In genomic region chr18:58297198-58297597, GRCh38 we compare ENCODE assay signal across 18 cellular contexts.
A peak's percentile ranks its signal among the peaks of the same experiment; 100 is the strongest.
DNase-seq lines count a peak whose midpoint lies in the region; ATAC-seq, FAIRE-seq and TF ChIP-seq lines count a peak whose summit lies in the region.
"Had no signal": no experiment of that assay in that cellular context is flagged by ENCODE, and none has a peak within 500 bp of the region (broad histone marks: within the 10 kb centered on the region; RNA-seq: fewer than 3 reads in every experiment).

No MANE protein-coding gene starts in this region.

- H2AK5ac ChIP-seq in IMR-90 (ENCODE audit: low read depth, low read length) = no peak overlapping the region

- no peak overlapping the region for H3K14ac ChIP-seq in IMR-90 (replicated peaks; ENCODE audit: low read depth, low read length)

- peaks cover 4% of the 10 kb centered on the region for H3K27me3 ChIP-seq in IMR-90 (ENCODE audit: control insufficient read depth, insufficient read depth, low read length)
- no peaks in the 10 kb centered on the region for H3K27me3 ChIP-seq in GM12878 (replicated peaks in 1 of 2; ENCODE audit: control insufficient read depth in 2 of 2, insufficient read depth in 2 of 2, low read length in 1 of 2)
- H3K27me3 ChIP-seq in keratinocyte (ENCODE audit: control insufficient read depth, extremely low read depth, insufficient read depth, low read length) = no peaks in the 10 kb centered on the region
- H3K27me3 ChIP-seq in osteoblast (ENCODE audit: insufficient read depth, low read length) = no peaks in the 10 kb centered on the region
- H3K27me3 ChIP-seq: BLaER1 treated with 17β-estradiol and CSF1 and Interleukin-3, amounts not matched to agents 10 nM and 100 nM; hepatocyte had no signal

- H4K8ac ChIP-seq in IMR-90 (ENCODE audit: low read depth in 2 of 2, low read length in 2 of 2) = no peak overlapping the region

- TF ChIP-seq POLR2A in IMR-90 (IDR thresholded peaks at IDR 0.05; ENCODE audit: low read depth, low read length) (no peak), GM12878 (IDR thresholded peaks at IDR 0.05; ENCODE audit: low read depth, low read length) (no peak)

- SMC1A ChIA-PET in GM12878 (lab: Charles Lee; ENCODE audit: uncharacterized antibody, unreplicated experiment) = no interaction called here

- dilution Hi-C loops in IMR-90 (cut with HindIII; ENCODE audit: low sequenced_read_pairs, unreplicated experiment) = no loop called here
- dilution Hi-C loops in keratinocyte (cut with MboI; ENCODE audit: extremely low pct_ligation_motif_present, low sequenced_read_pairs) = no loop called here

- in situ Hi-C loops in IMR-90 (cut with MboI; ENCODE audit: low sequenced_read_pairs) = no loop called here
- in situ Hi-C loops in GM12878 (cut with MboI) = no loop called here

- FAIRE-seq in GM12878 (lab: Jason Lieb, UNC) (no peak), keratinocyte (lab: Jason Lieb, UNC) (peak; percentile 57)
- FAIRE-seq: endothelial cell of umbilical vein, K562 had no signal

- no peak overlapping the region for H3K56ac ChIP-seq in IMR-90 (ENCODE audit: extremely low read depth, insufficient read depth, low read length)

- intact Hi-C loops in IMR-90 (cut with micrococcal nuclease) = no loop called here
- intact Hi-C loops in GM12878 (cut with micrococcal nuclease; ENCODE audit: unreplicated experiment) = no loop called here

- H2BK20ac ChIP-seq in IMR-90 (ENCODE audit: low read depth, low read length) = no peak overlapping the region

- TF ChIP-seq RAD21 in IMR-90 (IDR thresholded peaks at IDR 0.05; ENCODE audit: low read length) (no peak), GM12878 (IDR thresholded peaks at IDR 0.05; ENCODE audit: insufficient read depth, low read depth, low read length) (no peak)

- no peak overlapping the region for H4K5ac ChIP-seq in IMR-90 (ENCODE audit: low read depth, low read length)

- TF ChIP-seq CTCF in IMR-90 (conservative IDR thresholded peaks at IDR 0.05; ENCODE audit: low read depth, low read length) (no peak), GM12878 (IDR thresholded peaks at IDR 0.05 in 2 of 3, conservative IDR thresholded peaks at IDR 0.05 in 1 of 3; ENCODE audit: control insufficient read depth in 2 of 3, extremely low read depth in 1 of 3, insufficient read depth in 1 of 3, low read depth in 3 of 3, low read length in 3 of 3) (no peak), keratinocyte (optimal IDR thresholded peaks at IDR 0.05 in 1 of 3, IDR thresholded peaks at IDR 0.05 in 1 of 3, conservative IDR thresholded peaks at IDR 0.05 in 1 of 3; ENCODE audit: extremely low read depth in 1 of 3, insufficient read depth in 2 of 3, low read length in 3 of 3) (no peak), osteoblast (IDR thresholded peaks at IDR 0.05; ENCODE audit: extremely low read depth, low read depth, low read length) (no peak)

- H3K4me1 ChIP-seq in IMR-90 (ENCODE audit: control insufficient read depth, insufficient read depth, low read length) = peaks cover 6% of the 10 kb centered on the region
- H3K4me1 ChIP-seq in GM12878 (ENCODE audit: control insufficient read depth, insufficient read depth, low read length) = peaks cover 3% of the 10 kb centered on the region
- H3K4me1 ChIP-seq in keratinocyte (ENCODE audit: control insufficient read depth, extremely low read depth, insufficient read depth, low read length) = peaks cover 13% of the 10 kb centered on the region
- H3K4me1 ChIP-seq in osteoblast (ENCODE audit: insufficient read depth, low read length) = peaks cover 7% of the 10 kb centered on the region

- H3K27ac ChIP-seq in IMR-90 (ENCODE audit: insufficient read depth, low read length) (no peak overlapping the region), GM12878 (ENCODE audit: control insufficient read depth, insufficient read depth) (no peak overlapping the region), keratinocyte (ENCODE audit: control insufficient read depth, insufficient read depth, low read length) (no peak overlapping the region), osteoblast (ENCODE audit: low read depth, low read length) (no peak overlapping the region)
- H3K27ac ChIP-seq: BLaER1 treated with 17β-estradiol and CSF1 and Interleukin-3, amounts not matched to agents 10 nM and 100 nM; hepatocyte had no signal

- H3K36me3 ChIP-seq in IMR-90 (ENCODE audit: control insufficient read depth, insufficient read depth, low read length) = no peaks in the 10 kb centered on the region
- H3K36me3 ChIP-seq in GM12878 (ENCODE audit: control insufficient read depth in 2 of 2, insufficient read depth in 2 of 2, low read length in 1 of 2) = no peaks in the 10 kb centered on the region
- H3K36me3 ChIP-seq in keratinocyte (ENCODE audit: control insufficient read depth in 2 of 2, extremely low read depth in 1 of 2, insufficient read depth in 2 of 2, low read length in 2 of 2) = peaks cover 2 to 14% of the 10 kb centered on the region in 2 experiments
- H3K36me3 ChIP-seq in osteoblast (ENCODE audit: insufficient read depth, low read length) = no peaks in the 10 kb centered on the region
- H3K36me3 ChIP-seq: BLaER1 treated with 17β-estradiol and CSF1 and Interleukin-3, amounts not matched to agents 10 nM and 100 nM had no signal

- no peak overlapping the region for H3K4ac ChIP-seq in IMR-90 (ENCODE audit: low read depth, low read length)

- H4K20me1 ChIP-seq in IMR-90 (ENCODE audit: insufficient read depth, low read length) (no peaks in the 10 kb centered on the region), GM12878 (ENCODE audit: control insufficient read depth, insufficient read depth) (no peaks in the 10 kb centered on the region), keratinocyte (ENCODE audit: control insufficient read depth, extremely low read depth, insufficient read depth, low read length) (peaks cover 5% of the 10 kb centered on the region), osteoblast (ENCODE audit: insufficient read depth, low read length) (no peaks in the 10 kb centered on the region)
- H4K20me1 ChIP-seq: BLaER1 treated with 17β-estradiol and CSF1 and Interleukin-3, amounts not matched to agents 10 nM and 100 nM had no signal

- no peak overlapping the region for H2BK120ac ChIP-seq in IMR-90 (ENCODE audit: low read depth, low read length)

- no CpG with 5 or more reads among the region's 4 CpGs for WGBS in IMR-90 (ENCODE audit: extremely low coverage in 2 of 2, insufficient read length in 1 of 2), 2 experiments
- 21% methylated on average over 4 of the region's 4 CpGs for WGBS in GM12878 (ENCODE audit: insufficient coverage, insufficient replicate concordance, low lambda C conversion rate, missing lambda C conversion rate)

- H3K23ac ChIP-seq in IMR-90 (ENCODE audit: low read depth, low read length) = no peak overlapping the region

- H3K9me3 ChIP-seq in IMR-90 (ENCODE audit: control insufficient read depth, insufficient read depth, low read length) (no peaks in the 10 kb centered on the region), GM12878 (replicated peaks; ENCODE audit: control insufficient read depth, insufficient read depth, low read length) (no peaks in the 10 kb centered on the region), keratinocyte (ENCODE audit: control insufficient read depth, low read depth, low read length) (no peaks in the 10 kb centered on the region), osteoblast (ENCODE audit: low read depth, low read length) (no peaks in the 10 kb centered on the region)
- H3K9me3 ChIP-seq: BLaER1 treated with 17β-estradiol and CSF1 and Interleukin-3, amounts not matched to agents 10 nM and 100 nM had no signal

- no peaks in the 10 kb centered on the region for H3K79me1 ChIP-seq in IMR-90 (ENCODE audit: low read depth in 1 of 2, low read length in 2 of 2)

- DNase-seq in EL = peak; percentile 77
- DNase-seq in IMR-90 = peak; percentile 74
- no peak for DNase-seq in GM12878 (ENCODE audit: low read depth, low spot score)
- DNase-seq in keratinocyte (ENCODE audit: low read depth, low spot score) = no peak
- DNase-seq in cerebellar nuclear complex (lab: John Stamatoyannopoulos, UW) = no peak
- DNase-seq in NCI-H748 treated with DMSO at 0.1 percent for 48 hours (lab: John Stamatoyannopoulos, UW) = no peak
- DNase-seq in osteoblast (ENCODE audit: insufficient read length, low spot score, missing footprints) = no peak
- DNase-seq: activated CD4-positive, alpha-beta T cell treated with anti-CD3 and anti-CD28 coated beads, Interleukin-2, amount 50 U/mL, for 1 hour; activated effector memory CD4-positive, alpha-beta T cell treated with anti-CD3 and anti-CD28 coated beads, Interleukin-2, amount 50 U/mL, for 16 hours; caudate nucleus; NCI-H1105 treated with DMSO at 0.1 percent for 48 hours; NCI-H345 had no signal

- H3K9ac ChIP-seq in IMR-90 (ENCODE audit: low read depth, low read length) (no peak overlapping the region), GM12878 (ENCODE audit: control insufficient read depth, insufficient read depth, low read length) (no peak overlapping the region), keratinocyte (ENCODE audit: control insufficient read depth, extremely low read depth, insufficient read depth, low read length) (no peak overlapping the region)
- H3K9ac ChIP-seq: BLaER1 treated with 17β-estradiol and CSF1 and Interleukin-3, amounts not matched to agents 10 nM and 100 nM had no signal

- no peaks in the 10 kb centered on the region for H3K9me1 ChIP-seq in IMR-90 (ENCODE audit: insufficient read depth, low read length)
- peaks cover 2% of the 10 kb centered on the region for H3K9me1 ChIP-seq in keratinocyte (ENCODE audit: control insufficient read depth, extremely low read depth, insufficient read depth, low read length)

- H3K4me3 ChIP-seq in IMR-90 (ENCODE audit: insufficient read depth, low read depth, low read length) (no peak overlapping the region), GM12878 (no peak overlapping the region), keratinocyte (ENCODE audit: control insufficient read depth in 2 of 3, extremely low read depth in 1 of 3, insufficient read depth in 2 of 3, low read depth in 1 of 3, low read length in 3 of 3) (no peak overlapping the region), osteoblast (ENCODE audit: insufficient read depth, low read length) (no peak overlapping the region)
- H3K4me3 ChIP-seq: BLaER1 treated with 17β-estradiol and CSF1 and Interleukin-3, amounts not matched to agents 10 nM and 100 nM; hepatocyte; K562; lung had no signal

- no peak overlapping the region for H2AK9ac ChIP-seq in IMR-90 (replicated peaks; ENCODE audit: low read depth, low read length, poor library complexity)

- H4K91ac ChIP-seq in IMR-90 (ENCODE audit: insufficient read depth, low read depth, low read length) = no peak overlapping the region

- ATAC-seq in IMR-90 (ENCODE audit: low read depth) = peak; percentile 40
- ATAC-seq in GM12878 = peak; percentile 71
- ATAC-seq in HG03469 (IDR thresholded peaks at IDR 0.05; ENCODE audit: unreplicated experiment) = no peak
- ATAC-seq: K562 had no signal

- CTCF ChIA-PET in IMR-90 (lab: Yijun Ruan, JAX) (no interaction called here), GM12878 (lab: Yijun Ruan, JAX) (no interaction called here)

- no peak overlapping the region for H2BK15ac ChIP-seq in IMR-90 (ENCODE audit: low read depth, low read length)

- TF ChIP-seq EP300 in GM12878 (IDR thresholded peaks at IDR 0.05; ENCODE audit: borderline replicate concordance in 1 of 2, control insufficient read depth in 1 of 2, low read depth in 2 of 2, low read length in 2 of 2) = no peak

- H2BK5ac ChIP-seq in IMR-90 (ENCODE audit: low read depth, low read length, poor library complexity, severe bottlenecking) = no peak overlapping the region

- POLR2A ChIA-PET in IMR-90 (lab: Charles Lee; ENCODE audit: unreplicated experiment) (no interaction called here), GM12878 (lab: Charles Lee) (no interaction called here)

- BruUV-seq in IMR-90 (replicated peaks; lab: Mats Ljungman, UMichigan) (no TSS peak), GM12878 (replicated peaks; lab: Mats Ljungman, UMichigan) (no TSS peak)

- H2AFZ ChIP-seq in IMR-90 (replicated peaks; ENCODE audit: low read length, poor library complexity) = no peak overlapping the region
- H2AFZ ChIP-seq in GM12878 (ENCODE audit: control insufficient read depth, low read depth, low read length) = no peak overlapping the region
- no peak overlapping the region for H2AFZ ChIP-seq in keratinocyte (ENCODE audit: control insufficient read depth, low read length)
- no peak overlapping the region for H2AFZ ChIP-seq in osteoblast (ENCODE audit: low read length)
- H2AFZ ChIP-seq: hepatocyte had no signal

- H3K79me2 ChIP-seq in GM12878 (ENCODE audit: control insufficient read depth, insufficient read depth, low read length) (no peaks in the 10 kb centered on the region), keratinocyte (ENCODE audit: control insufficient read depth, insufficient read depth, low read length) (peaks cover 74% of the 10 kb centered on the region), osteoblast (ENCODE audit: insufficient read depth, low read length) (peaks cover 3% of the 10 kb centered on the region)

- RAD21 ChIA-PET in GM12878 (lab: Charles Lee; ENCODE audit: unreplicated experiment) = no interaction called here

- H3K4me2 ChIP-seq in IMR-90 (ENCODE audit: low read depth, low read length) = no peak overlapping the region
- no peak overlapping the region for H3K4me2 ChIP-seq in GM12878 (ENCODE audit: control insufficient read depth, insufficient read depth)
- no peak overlapping the region for H3K4me2 ChIP-seq in keratinocyte (ENCODE audit: control insufficient read depth, extremely low read depth, insufficient read depth, low read depth, low read length)
- no peak overlapping the region for H3K4me2 ChIP-seq in osteoblast (ENCODE audit: insufficient read depth, low read length)
- H3K4me2 ChIP-seq: BLaER1 treated with 17β-estradiol and CSF1 and Interleukin-3, amounts not matched to agents 10 nM and 100 nM; hepatocyte had no signal

- H3K18ac ChIP-seq in IMR-90 (ENCODE audit: low read depth, low read length) = no peak overlapping the region

Comparison
In these comparisons a context has a peak if more than half of its experiments do, and no peak if none do; other contexts are left out.
1. DNase-seq: peak in EL (single experiment) and IMR-90 (single experiment); none in GM12878 (single experiment), keratinocyte (single experiment), cerebellar nuclear complex (0 of 2), NCI-H748 treated with DMSO at 0.1 percent for 48 hours (single experiment) and osteoblast (single experiment).